ENCODE assay signal across 7 cellular contexts in the genomic region with DNA sequence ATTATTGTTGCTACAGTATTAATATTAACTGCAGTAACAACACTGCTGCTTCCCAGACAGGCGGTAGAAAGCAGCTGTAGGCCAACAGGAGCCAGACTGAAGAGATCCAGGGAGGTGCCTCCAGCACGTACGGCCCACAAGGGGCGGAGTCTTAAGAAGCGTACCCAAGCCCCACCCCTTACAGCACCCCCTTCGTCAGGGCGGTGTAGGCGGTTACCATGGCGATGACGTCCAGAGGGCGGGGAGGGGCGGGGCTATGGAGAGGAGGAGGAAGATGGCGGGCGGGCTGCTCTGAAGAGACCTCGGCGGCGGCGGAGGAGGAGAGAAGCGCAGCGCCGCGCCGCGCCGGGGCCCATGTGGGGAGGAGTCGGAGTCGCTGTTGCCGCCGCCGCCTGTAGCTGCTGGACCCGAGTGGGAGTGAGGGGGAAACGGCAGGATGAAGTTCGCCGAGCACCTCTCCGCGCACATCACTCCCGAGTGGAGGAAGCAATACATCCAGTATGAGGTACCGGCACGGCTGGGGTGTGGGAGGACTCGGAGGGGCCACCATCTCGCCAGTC.
DNase-seq lines count a peak whose midpoint lies in the region; ATAC-seq and TF ChIP-seq lines count a peak whose summit lies in the region.

A gene (plus strand): TSS at position 257 of the 560 bp plus-strand sequence. CDS start 180 bp downstream, at position 437.

- peak; percentile 92 for ATAC-seq in GM18508 (IDR thresholded peaks at IDR 0.05; ENCODE audit: insufficient read depth, unreplicated experiment)
- peak; percentile 95 for ATAC-seq in HG03025 (IDR thresholded peaks at IDR 0.05; ENCODE audit: low FRiP score, unreplicated experiment)

- DNase-seq in NCI-H2081 (lab: John Stamatoyannopoulos, UW) (peak; percentile 99 to 100), T1000 (lab: John Stamatoyannopoulos, UW) (peak; percentile 97), astrocyte of the hippocampus (ENCODE audit: low read depth, low spot score) (peak; percentile 99), hippocampal formation (lab: John Stamatoyannopoulos, UW) (peak; percentile 98 to 99), retinal pigment epithelial cell (ENCODE audit: low read depth) (peak; percentile 96)

- H3K4me3 ChIP-seq in retinal pigment epithelial cell (ENCODE audit: low read length): peak within 1 kb of the TSS; percentile 88

- TF ChIP-seq CTCF in retinal pigment epithelial cell (conservative IDR thresholded peaks at IDR 0.05; ENCODE audit: low read depth, low read length): peak; percentile 30

Comparison
In these comparisons a context has a peak if more than half of its experiments do, and no peak if none do; other contexts are left out.
1. Peak in every context shown above with its lines: DNase-seq, ATAC-seq and H3K4me3 ChIP-seq.